ENCODE assay signal across 8 cellular contexts in genomic region chr2:176637134-176637496, GRCh38.
DNase-seq lines count a peak whose midpoint lies in the region; ATAC-seq, FAIRE-seq and TF ChIP-seq lines count a peak whose summit lies in the region.

No MANE protein-coding gene starts in this region.

- 19% methylated on average over 13 of the region's 13 CpGs; no CpG with 5 or more reads in 1 of the 2 experiments for WGBS in H1 (ENCODE audit: extremely low coverage in 1 of 2, insufficient coverage in 1 of 2, insufficient read length in 1 of 2, insufficient replicate concordance in 2 of 2, low coverage in 1 of 2, low lambda C conversion rate in 2 of 2, missing lambda C conversion rate in 1 of 2), 2 experiments
- WGBS in neuronal stem cell (ENCODE audit: extremely low coverage in 2 of 2, insufficient read length in 2 of 2, insufficient replicate concordance in 1 of 2), 2 donors = no CpG with 5 or more reads among the region's 13 CpGs

- H4K91ac ChIP-seq in H1 (replicated peaks; ENCODE audit: insufficient read length, low read length) (no peak overlapping the region), neuronal stem cell (ENCODE audit: low read depth, low read length, poor library complexity) (no peak overlapping the region)

- peak overlapping the region; percentile 70 for H3K4me3 Mint-ChIP-seq in CD8-positive, alpha-beta T cell

- no peak overlapping the region for H4K5ac ChIP-seq in H1 (ENCODE audit: insufficient read length, low read depth, low read length)

- peaks cover 23% of the 10 kb centered on the region for H3K27me3 ChIP-seq in CD8-positive, alpha-beta T cell (ENCODE audit: insufficient read depth, low read length)
- H3K27me3 ChIP-seq in MM.1S (replicated peaks; ENCODE audit: insufficient read depth, low read length) = peaks cover 3% of the 10 kb centered on the region; the same call in 1 of the 2 replicates
- H3K27me3 ChIP-seq in H1 (replicated peaks in 1 of 4; ENCODE audit: control insufficient read depth in 3 of 4, extremely low read depth in 1 of 4, insufficient read depth in 3 of 4, low read length in 3 of 4) = peaks cover 12 to 35% (median 20%) of the 10 kb centered on the region in 4 experiments
- H3K27me3 ChIP-seq in neuronal stem cell (ENCODE audit: control insufficient read depth in 3 of 3, insufficient read depth in 3 of 3, low read depth in 1 of 3, low read length in 3 of 3) = peaks cover 7 to 82% (median 33%) of the 10 kb centered on the region in 3 experiments

- H2BK20ac ChIP-seq in H1 (ENCODE audit: low read length) = no peak overlapping the region

- TF ChIP-seq EP300 in H1 (IDR thresholded peaks at IDR 0.05; ENCODE audit: borderline replicate concordance in 1 of 2, low read depth in 2 of 2, low read length in 2 of 2) = no peak

- no peaks in the 10 kb centered on the region for H3K9me3 ChIP-seq in CD8-positive, alpha-beta T cell (ENCODE audit: low read length)
- H3K9me3 ChIP-seq in MM.1S (replicated peaks; ENCODE audit: insufficient read depth, low read length) (no peaks in the 10 kb centered on the region), H1 (ENCODE audit: insufficient read depth in 2 of 2, low read depth in 1 of 2, low read length in 1 of 2) (no peaks in the 10 kb centered on the region), neuronal stem cell (replicated peaks in 1 of 2; ENCODE audit: control insufficient read depth in 2 of 2, insufficient read depth in 1 of 2, low read depth in 1 of 2, low read length in 2 of 2) (no peaks in the 10 kb centered on the region)

- ATAC-seq in CD8-positive, alpha-beta T cell = no peak
- ATAC-seq in activated CD4-positive, CD25-positive, alpha-beta regulatory T cell treated with anti-CD3 and anti-CD28 coated beads, Interleukin-2, amount 50 U/mL, for 24 hours = no peak
- no peak for ATAC-seq in HG03439 (IDR thresholded peaks at IDR 0.05; ENCODE audit: unreplicated experiment)
- no peak for ATAC-seq in HG03175 (IDR thresholded peaks at IDR 0.05; ENCODE audit: unreplicated experiment)

- H3K4me2 ChIP-seq in MM.1S (ENCODE audit: low read depth, low read length) (peak overlapping the region; percentile 92; the same call in 1 of the 2 replicates), H1 (ENCODE audit: insufficient read depth in 1 of 2, low read depth in 2 of 2, low read length in 2 of 2) (peak overlapping the region; percentile 57 to 69), neuronal stem cell (ENCODE audit: insufficient read depth, low read length, poor library complexity, severe bottlenecking) (peak overlapping the region; percentile 69)

- no peak overlapping the region for H2BK12ac ChIP-seq in H1 (ENCODE audit: low read depth, low read length)
- no peak overlapping the region for H2BK12ac ChIP-seq in neuronal stem cell (ENCODE audit: low read length)

- H2BK120ac ChIP-seq in H1 (replicated peaks; ENCODE audit: low read depth, low read length) (no peak overlapping the region), neuronal stem cell (ENCODE audit: low read depth, low read length) (no peak overlapping the region)

- no peak for TF ChIP-seq CTCF in CD8-positive, alpha-beta T cell (IDR thresholded peaks at IDR 0.05)
- TF ChIP-seq CTCF in MM.1S (IDR thresholded peaks at IDR 0.05; ENCODE audit: low read length) (no peak), H1 (IDR thresholded peaks at IDR 0.05; ENCODE audit: control extremely low read depth in 1 of 3, insufficient read depth in 1 of 3, low read depth in 1 of 3, low read length in 3 of 3) (no peak)

- H2AK5ac ChIP-seq in H1 (ENCODE audit: low read depth, low read length) = no peak overlapping the region
- no peak overlapping the region for H2AK5ac ChIP-seq in neuronal stem cell (ENCODE audit: low read depth, low read length)

- H3K79me1 ChIP-seq in H1 (ENCODE audit: low read depth, low read length) = no peaks in the 10 kb centered on the region
- no peaks in the 10 kb centered on the region for H3K79me1 ChIP-seq in neuronal stem cell (ENCODE audit: low read depth, low read length)

- H3K18ac ChIP-seq in H1 (ENCODE audit: extremely low read depth, low read length) (no peak overlapping the region; the same call in 1 of the 2 replicates), neuronal stem cell (ENCODE audit: low read length) (no peak overlapping the region)

- TF ChIP-seq RAD21 in H1 (IDR thresholded peaks at IDR 0.05 in 1 of 2, conservative IDR thresholded peaks at IDR 0.05 in 1 of 2; ENCODE audit: low read depth in 2 of 2, low read length in 2 of 2) = no peak

- DNase-seq in CD8-positive, alpha-beta T cell = no peak
- DNase-seq in MM.1S (no peak), H1 (ENCODE audit: low read depth in 1 of 2, low spot score in 2 of 2) (no peak), neuronal stem cell (ENCODE audit: low spot score) (peak; percentile 27), LoVo (ENCODE audit: low spot score) (no peak)

- H4K20me1 ChIP-seq in MM.1S (ENCODE audit: insufficient read depth, low read length) (no peaks in the 10 kb centered on the region), H1 (replicated peaks in 1 of 2; ENCODE audit: control insufficient read depth in 1 of 2, insufficient read depth in 2 of 2, low read length in 2 of 2) (no peaks in the 10 kb centered on the region)

- H3K4me1 Mint-ChIP-seq in CD8-positive, alpha-beta T cell (ENCODE audit: low read depth) = peaks cover 8% of the 10 kb centered on the region

- no peaks in the 10 kb centered on the region for H3F3A ChIP-seq in MM.1S (ENCODE audit: insufficient read depth, low read length)

- H2AFZ ChIP-seq in MM.1S (ENCODE audit: low read length) (no peak overlapping the region), H1 (ENCODE audit: low read length) (0 out of 2 replicates have a peak overlapping the region, but pooled peaks have one; percentile 24), neuronal stem cell (ENCODE audit: low read length) (peak overlapping the region; percentile 94)

- no peak overlapping the region for H3K56ac ChIP-seq in H1 (replicated peaks; ENCODE audit: insufficient read length, low read depth, low read length)

- no peak overlapping the region for H3K4ac ChIP-seq in H1 (replicated peaks; ENCODE audit: insufficient read length, low read depth, low read length)
- no peak overlapping the region for H3K4ac ChIP-seq in neuronal stem cell (ENCODE audit: low read length)

- peaks cover 61% of the 10 kb centered on the region for H3K27me3 Mint-ChIP-seq in CD8-positive, alpha-beta T cell (ENCODE audit: low read depth)

- intact Hi-C loops in CD8-positive, alpha-beta T cell (cut with DNase I, micrococcal nuclease) = loop anchor here (5.0 kb wide), 1 partner anchor 495 kb away; no protein-coding TSS in a partner anchor

- H3K27ac Mint-ChIP-seq in CD8-positive, alpha-beta T cell = no peak overlapping the region

- CTCF ChIA-PET in CD8-positive, alpha-beta T cell (lab: Charles Lee) = interaction anchor here (1.1 to 4.2 kb wide), 7 partner anchors 15 to 512 kb away, joined by 3 to 25 read pairs (median 4); no protein-coding TSS in a partner anchor
- CTCF ChIA-PET in H1 (lab: Charles Lee; ENCODE audit: partially characterized antibody) = interaction anchor here (0.7 to 13.2 kb wide), 23 partner anchors 8 to 526 kb away, joined by 3 to 119 read pairs (median 4); no protein-coding TSS in a partner anchor

- no peak overlapping the region for H2BK5ac ChIP-seq in H1 (ENCODE audit: low read depth, low read length)
- no peak overlapping the region for H2BK5ac ChIP-seq in neuronal stem cell (ENCODE audit: low read length)

- no peak overlapping the region for H3K4me3 ChIP-seq in CD8-positive, alpha-beta T cell (ENCODE audit: low read depth, low read length)
- H3K4me3 ChIP-seq in MM.1S (ENCODE audit: low read length) (peak overlapping the region; percentile 74; the same call in 1 of the 2 replicates), H1 (ENCODE audit: extremely low read depth in 1 of 4, insufficient read depth in 2 of 4, low read depth in 3 of 4, low read length in 4 of 4) (peak overlapping the region; percentile 34 to 68 (median 45)), neuronal stem cell (ENCODE audit: low read length in 2 of 2) (peak overlapping the region in 1 of 2 donors; percentile 38)

- H3K27ac ChIP-seq in CD8-positive, alpha-beta T cell (ENCODE audit: low read depth, low read length) = no peak overlapping the region
- H3K27ac ChIP-seq in MM.1S (ENCODE audit: low read length) (no peak overlapping the region), H1 (ENCODE audit: low read depth, low read length) (no peak overlapping the region), neuronal stem cell (replicated peaks; ENCODE audit: low read length) (no peak overlapping the region)

- no peaks in the 10 kb centered on the region for H3K36me3 Mint-ChIP-seq in CD8-positive, alpha-beta T cell

- no peak for TF ChIP-seq POLR2A in H1 (IDR thresholded peaks at IDR 0.05; ENCODE audit: control extremely low read depth in 1 of 2, low read depth in 2 of 2, low read length in 2 of 2)

- H3K79me2 ChIP-seq in MM.1S (ENCODE audit: low read length) (no peaks in the 10 kb centered on the region), H1 (ENCODE audit: control insufficient read depth in 1 of 2, insufficient read depth in 2 of 2, low read length in 2 of 2) (no peaks in the 10 kb centered on the region)

- H3K9ac ChIP-seq in MM.1S (ENCODE audit: low read length) = no peak overlapping the region
- H3K9ac ChIP-seq in H1 (replicated peaks in 1 of 4; ENCODE audit: extremely low read depth in 1 of 4, low read depth in 3 of 4, low read length in 3 of 4) = no peak overlapping the region; a peak in 1 of 7 replicates
- H3K9ac ChIP-seq in neuronal stem cell (ENCODE audit: low read depth, low read length, poor library complexity) = no peak overlapping the region

- H3K36me3 ChIP-seq in CD8-positive, alpha-beta T cell (ENCODE audit: insufficient read depth, low read length) = no peaks in the 10 kb centered on the region
- H3K36me3 ChIP-seq in MM.1S (replicated peaks; ENCODE audit: insufficient read depth, low read length) = no peaks in the 10 kb centered on the region
- no peaks in the 10 kb centered on the region for H3K36me3 ChIP-seq in H1 (ENCODE audit: control insufficient read depth in 2 of 4, insufficient read depth in 4 of 4, low read length in 3 of 4)
- H3K36me3 ChIP-seq in neuronal stem cell (replicated peaks in 1 of 2; ENCODE audit: control insufficient read depth in 2 of 2, insufficient read depth in 2 of 2, low read length in 2 of 2) = no peaks in the 10 kb centered on the region

- H4K8ac ChIP-seq in H1 (ENCODE audit: extremely low read depth, insufficient read depth, low read length) (no peak overlapping the region), neuronal stem cell (ENCODE audit: low read depth, low read length) (no peak overlapping the region)

- H3K23me2 ChIP-seq in H1 (ENCODE audit: low read depth, low read length) = peaks cover 3% of the 10 kb centered on the region; the same call in 1 of the 2 replicates

- no peaks in the 10 kb centered on the region for H3K9me2 ChIP-seq in MM.1S (replicated peaks; ENCODE audit: insufficient read depth, low read length)

- no peaks in the 10 kb centered on the region for H3K9me3 Mint-ChIP-seq in CD8-positive, alpha-beta T cell

- no peaks in the 10 kb centered on the region for H3K4me1 ChIP-seq in CD8-positive, alpha-beta T cell (ENCODE audit: insufficient read depth, low read length)
- H3K4me1 ChIP-seq in MM.1S (ENCODE audit: low read length) (no peaks in the 10 kb centered on the region), H1 (replicated peaks in 1 of 4; ENCODE audit: control insufficient read depth in 3 of 4, insufficient read depth in 4 of 4, low read length in 3 of 4) (peaks cover 0 to 5% (median 0%) of the 10 kb centered on the region in 4 experiments; a peak in 2 of 7 replicates), neuronal stem cell (ENCODE audit: control insufficient read depth in 2 of 2, insufficient read depth in 1 of 2, low read depth in 1 of 2, low read length in 2 of 2) (no peaks in the 10 kb centered on the region)

- H3K14ac ChIP-seq in H1 (ENCODE audit: insufficient read length) = no peak overlapping the region
- no peak overlapping the region for H3K14ac ChIP-seq in neuronal stem cell (ENCODE audit: low read length)

- H2BK15ac ChIP-seq in H1 (ENCODE audit: low read length) (no peak overlapping the region), neuronal stem cell (ENCODE audit: low read length) (no peak overlapping the region)

- FAIRE-seq in H1 (lab: Jason Lieb, UNC) = no peak

- POLR2A ChIA-PET in CD8-positive, alpha-beta T cell (lab: Charles Lee) = interaction anchor here (0.6 kb wide), 1 partner anchor 299 kb away, joined by 3 read pairs; no protein-coding TSS in a partner anchor
- POLR2A ChIA-PET in H1 (lab: Charles Lee; ENCODE audit: partially characterized antibody) = interaction anchor here (0.7 kb wide), 1 partner anchor 18 kb away, joined by 3 read pairs; no protein-coding TSS in a partner anchor

- H3K23ac ChIP-seq in H1 (ENCODE audit: insufficient read length) (no peak overlapping the region), neuronal stem cell (ENCODE audit: low read depth, low read length, poor library complexity) (no peak overlapping the region)
